10 cellular contexts compared by ENCODE assay signal in the genomic region with DNA sequence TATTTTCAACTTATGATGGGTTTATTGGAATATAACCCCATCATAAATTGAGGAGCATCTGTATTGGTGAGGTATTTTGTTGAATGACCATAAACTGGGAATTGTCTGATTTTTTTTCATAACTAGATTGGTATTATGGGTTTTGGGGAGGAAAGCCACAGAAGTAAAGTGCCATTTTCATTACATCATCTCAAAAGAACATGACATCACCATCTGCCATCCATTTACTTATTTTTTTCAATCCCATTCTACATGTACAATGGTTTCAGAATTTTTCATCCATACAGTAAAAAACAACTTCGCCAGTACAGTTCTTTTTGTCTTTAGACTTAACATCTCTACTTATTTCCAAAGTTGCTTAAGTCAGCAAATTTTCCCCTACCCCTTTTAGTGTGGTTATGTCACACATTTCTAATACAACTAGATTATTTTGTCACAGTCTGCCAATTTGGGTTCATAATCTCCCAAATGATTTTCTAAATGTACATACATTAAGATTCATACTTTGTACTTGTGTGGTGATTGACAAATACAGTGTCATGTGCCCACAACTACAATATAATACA.
"Had no signal": no experiment of that assay in that cellular context is flagged by ENCODE, and none has a peak within 500 bp of the region (broad histone marks: within the 10 kb centered on the region; RNA-seq: fewer than 3 reads in every experiment).

No MANE protein-coding gene starts in this region.

- H2AFZ ChIP-seq: GM23248 had no signal

- H3K27me3 Mint-ChIP-seq: IgD-negative memory B cell had no signal

- H3K9ac ChIP-seq: GM23248, KMS-11 had no signal

- H3K4me3 ChIP-seq: GM23248 had no signal

- H3K36me3 Mint-ChIP-seq: IgD-negative memory B cell had no signal

- H3K4me3 Mint-ChIP-seq: H9, HFFc6, IgD-negative memory B cell had no signal

- H3K9me3 Mint-ChIP-seq: IgD-negative memory B cell had no signal

- H3K4me2 ChIP-seq: KMS-11 had no signal

- H3K27ac Mint-ChIP-seq: H9, HFFc6, IgD-negative memory B cell had no signal

- FAIRE-seq: H54 had no signal

- H3K27ac ChIP-seq: GM23248, HL-60, KMS-11 had no signal

- DNase-seq: GM23248, GOT3, H9, HCEC 1CT, HFFc6, Karpas-422 had no signal

- H3K4me1 Mint-ChIP-seq: H9, IgD-negative memory B cell had no signal
